ENCODE assay signal across 12 cellular contexts in genomic region chr3:197809356-197810020, GRCh38. TPM values are rescaled to one million over a fixed set of nuclear protein-coding genes. Genes with fewer than 3 reads are reported as not detected.
DNase-seq lines count a peak whose midpoint lies in the region; ATAC-seq, FAIRE-seq and TF ChIP-seq lines count a peak whose summit lies in the region.
"Had no signal": no experiment of that assay in that cellular context is flagged by ENCODE, and none has a peak within 500 bp of the region (broad histone marks: within the 10 kb centered on the region; RNA-seq: fewer than 3 reads in every experiment).

No MANE protein-coding gene starts in this region.

- H3K9me3 ChIP-seq in adrenal gland (replicated peaks in 1 of 3), result no peaks in the 10 kb centered on the region
- H3K9me3 ChIP-seq in stomach, result no peaks in the 10 kb centered on the region
- H3K9me3 ChIP-seq in BE2C, result no peaks in the 10 kb centered on the region
- H3K9me3 ChIP-seq: neutrophil had no signal

- peak; percentile 58 for FAIRE-seq in GM12892 (lab: Jason Lieb, UNC)

- TF ChIP-seq EP300 in stomach (IDR thresholded peaks at IDR 0.05), result no peak

- H3K4me1 ChIP-seq in adrenal gland (replicated peaks in 1 of 2) (peaks cover 10 to 27% of the 10 kb centered on the region in 2 donors), stomach (peaks cover 5 to 47% (median 24%) of the 10 kb centered on the region in 4 donors), BE2C (no peaks in the 10 kb centered on the region; the same call in 1 of the 2 replicates)

- DNase-seq in GM12892 (ENCODE audit: insufficient read length) (no peak), adrenal gland (no peak), left ventricle myocardium superior (no peak), stomach (no peak), NCI-H748 (lab: John Stamatoyannopoulos, UW; ENCODE audit: unreplicated experiment) (no peak), BE2C (no peak)
- DNase-seq in central memory CD4-positive, alpha-beta T cell, result no peak
- DNase-seq: activated CD4-positive, alpha-beta memory T cell treated with anti-CD3 and anti-CD28 coated beads for 36 hours; NCI-H526 treated with DMSO at 0.1 percent for 48 hours; stimulated activated CD8-positive, alpha-beta memory T cell treated with anti-CD3 and anti-CD28 coated beads, Interleukin-4, amount 100 ng/mL, for 48 hours had no signal

- 44 to 47% (median 45%) methylated on average over 2 of the region's 2 CpGs for WGBS in adrenal gland, 4 donors
- 31 to 68% (median 41%) methylated on average over 2 of the region's 2 CpGs for WGBS in stomach, 5 donors

- H3K4me3 ChIP-seq in adrenal gland (no peak overlapping the region), stomach (no peak overlapping the region), BE2C (ENCODE audit: low read depth, low read length) (no peak overlapping the region)

- H3K27ac ChIP-seq in adrenal gland (peak overlapping the region in 3 of 5 donors; percentile 17 to 60 (median 57)), stomach (peak overlapping the region in 4 of 5 donors; percentile 42 to 69 (median 54))
- H3K27ac ChIP-seq: neutrophil had no signal

- TF ChIP-seq POLR2A in GM12892 (IDR thresholded peaks at IDR 0.05; ENCODE audit: low read depth, low read length) (no peak), adrenal gland (IDR thresholded peaks at IDR 0.05) (no peak), stomach (IDR thresholded peaks at IDR 0.05) (no peak)

- H3K36me3 ChIP-seq in adrenal gland (replicated peaks in 1 of 2), result no peaks in the 10 kb centered on the region
- H3K36me3 ChIP-seq in stomach, result no peaks in the 10 kb centered on the region
- H3K36me3 ChIP-seq in BE2C, result no peaks in the 10 kb centered on the region; the same call in 1 of the 2 replicates
- H3K36me3 ChIP-seq: neutrophil had no signal

- H3K27me3 ChIP-seq in adrenal gland (no peaks in the 10 kb centered on the region), stomach (no peaks in the 10 kb centered on the region), BE2C (no peaks in the 10 kb centered on the region)
- H3K27me3 ChIP-seq: neutrophil had no signal

- peak; percentile 63 for ATAC-seq in left ventricle myocardium superior
- ATAC-seq in HG03139 (IDR thresholded peaks at IDR 0.05; ENCODE audit: unreplicated experiment), result no peak

- no peak for TF ChIP-seq CTCF in adrenal gland (IDR thresholded peaks at IDR 0.05)
- no peak for TF ChIP-seq CTCF in stomach (IDR thresholded peaks at IDR 0.05)
- no peak for TF ChIP-seq CTCF in BE2C (IDR thresholded peaks at IDR 0.05; ENCODE audit: low read depth, low read length)

- intact Hi-C loops in adrenal gland (cut with DNase I) (no loop called here), left ventricle myocardium superior (cut with micrococcal nuclease) (no loop called here), stomach (cut with DNase I; ENCODE audit: low total_unique reads) (no loop called here)

RNA-seq across cellular contexts. Expression of gene LRCH3, which starts 18.4 kb away (rescaled TPM):
- polyA plus RNA-seq in GM12892 (2012; ENCODE audit: missing spikeins), result 32.9 TPM
- total RNA-seq in adrenal gland, result 10 to 100 TPM; 29.6 to 54.9 (median 43.7) TPM
- 10 to 100 TPM in 1 of 3 donors, 1 to 10 TPM in 2; 7.4 to 39.2 (median 9.7) TPM for polyA plus RNA-seq in adrenal gland
- 19.8 TPM for total RNA-seq in left ventricle myocardium superior
- total RNA-seq in stomach, result 100 to 1,000 TPM in 1 of 5 donors, 10 to 100 TPM in 4; 28.7 to 117 (median 47.3) TPM
- 1 to 10 TPM; 5.9 to 6.7 (median 6.6) TPM for polyA plus RNA-seq in stomach
- 9.4 TPM for polyA plus RNA-seq in BE2C (2012; ENCODE audit: insufficient read depth, insufficient read length, low read depth)

RNA-seq across cellular contexts. Expression of gene FYTTD1, which starts 59.8 kb away (rescaled TPM):
- polyA plus RNA-seq in GM12892 (2012; ENCODE audit: missing spikeins), result 56.0 TPM
- total RNA-seq in adrenal gland (10 to 100 TPM; 12.5 to 57.3 (median 45.6) TPM), left ventricle myocardium superior (71.8 TPM), stomach (10 to 100 TPM; 26.3 to 47.0 (median 38.5) TPM)
- polyA plus RNA-seq in adrenal gland (10 to 100 TPM; 10.1 to 70.4 (median 12.3) TPM), stomach (10 to 100 TPM in 2 of 3 donors, 1 to 10 TPM in 1; 9.4 to 21.1 (median 15.5) TPM)
- 53.4 TPM for polyA plus RNA-seq in BE2C (2012; ENCODE audit: insufficient read depth, insufficient read length, low read depth)
